Comparison of ENCODE assay signal across 17 cellular contexts in genomic region chr3:182139627-182140357, GRCh38.
DNase-seq lines count a peak whose midpoint lies in the region; TF ChIP-seq lines count a peak whose summit lies in the region.
"Had no signal": no experiment of that assay in that cellular context is flagged by ENCODE, and none has a peak within 500 bp of the region (broad histone marks: within the 10 kb centered on the region; RNA-seq: fewer than 3 reads in every experiment).

No MANE protein-coding gene starts in this region.

- no peak overlapping the region for H3K27ac Mint-ChIP-seq in endodermal cell
- H3K27ac Mint-ChIP-seq: stimulated activated effector memory CD8-positive, alpha-beta T cell treated with anti-CD3 and anti-CD28 coated beads, Interleukin-12 subunit alpha, Interleukin-12 subunit beta, amount 100 ng/mL, for 72 hours had no signal

- TF ChIP-seq CTCF in endodermal cell (conservative IDR thresholded peaks at IDR 0.05) = peak; percentile 74

- H3K9me3 ChIP-seq in endodermal cell (ENCODE audit: control insufficient read depth, low read length) = no peaks in the 10 kb centered on the region
- H3K9me3 ChIP-seq in neuron (ENCODE audit: low read length) = no peaks in the 10 kb centered on the region
- H3K9me3 ChIP-seq: BE2C, left lung, tibial nerve had no signal

- H3K4me3 ChIP-seq in H7 (ENCODE audit: insufficient read depth, low read depth, low read length) = no peak overlapping the region
- H3K4me3 ChIP-seq in endodermal cell (ENCODE audit: low read length) = no peak overlapping the region
- no peak overlapping the region for H3K4me3 ChIP-seq in neuron (ENCODE audit: low read length)
- H3K4me3 ChIP-seq: cardiac muscle cell, left lung, tibial nerve had no signal

- H3K36me3 Mint-ChIP-seq in endodermal cell (ENCODE audit: low read depth) = no peaks in the 10 kb centered on the region
- H3K36me3 Mint-ChIP-seq: stimulated activated effector memory CD8-positive, alpha-beta T cell treated with anti-CD3 and anti-CD28 coated beads, Interleukin-12 subunit alpha, Interleukin-12 subunit beta, amount 100 ng/mL, for 72 hours had no signal

- peaks cover 13% of the 10 kb centered on the region for H3K4me1 Mint-ChIP-seq in endodermal cell
- H3K4me1 Mint-ChIP-seq: stimulated activated effector memory CD8-positive, alpha-beta T cell treated with anti-CD3 and anti-CD28 coated beads, Interleukin-12 subunit alpha, Interleukin-12 subunit beta, amount 100 ng/mL, for 72 hours had no signal

- H3K36me3 ChIP-seq in H7 (replicated peaks; ENCODE audit: control insufficient read depth, insufficient read depth, low read length) (no peaks in the 10 kb centered on the region), endodermal cell (ENCODE audit: control insufficient read depth, insufficient read depth, low read length) (no peaks in the 10 kb centered on the region), neuron (ENCODE audit: insufficient read depth, low read length) (no peaks in the 10 kb centered on the region)
- H3K36me3 ChIP-seq: BE2C, cardiac muscle cell, left lung, tibial nerve had no signal

- peaks cover 5% of the 10 kb centered on the region for H3K27me3 ChIP-seq in H7 (ENCODE audit: control insufficient read depth, insufficient read depth, low read length)
- peaks cover 8% of the 10 kb centered on the region for H3K27me3 ChIP-seq in endodermal cell (ENCODE audit: control insufficient read depth, insufficient read depth, low read length, poor library complexity, severe bottlenecking)
- H3K27me3 ChIP-seq in neuron (ENCODE audit: insufficient read depth, low read length) = no peaks in the 10 kb centered on the region
- H3K27me3 ChIP-seq: cardiac muscle cell, left lung, tibial nerve had no signal

- DNase-seq in H7 = peak; percentile 22
- peak; percentile 73 to 85 for DNase-seq in NCI-H2081 (lab: John Stamatoyannopoulos, UW)
- peak; percentile 82 for DNase-seq in endodermal cell
- DNase-seq in COLO829 (ENCODE audit: low spot score) = no peak
- DNase-seq in glomerular visceral epithelial cell (ENCODE audit: extremely low spot score) = no peak
- no peak for DNase-seq in stimulated activated CD4-positive, alpha-beta T cell treated with anti-CD3 and anti-CD28 coated beads, Interleukin-2, amount 100 ng/mL, for 48 hours
- DNase-seq: activated CD8-positive, alpha-beta memory T cell treated with anti-CD3 and anti-CD28 coated beads for 24 hours; BE2C; left lung; NCI-H1092; NCI-H526 treated with DMSO at 0.1 percent for 48 hours; RPMI8226; small intestine had no signal

- no peaks in the 10 kb centered on the region for H3K4me1 ChIP-seq in endodermal cell (ENCODE audit: control insufficient read depth, insufficient read depth, low read length)
- H3K4me1 ChIP-seq in neuron (ENCODE audit: insufficient read depth, low read length) = peaks cover 20% of the 10 kb centered on the region
- H3K4me1 ChIP-seq: BE2C, left lung, tibial nerve had no signal

- peaks cover 56% of the 10 kb centered on the region for H3K27me3 Mint-ChIP-seq in endodermal cell (ENCODE audit: insufficient read depth)

- H2AFZ ChIP-seq in neuron (ENCODE audit: low read depth, low read length) = peak overlapping the region; percentile 41

- H3K27ac ChIP-seq in endodermal cell (ENCODE audit: low read depth, low read length) = peak overlapping the region; percentile 55
- H3K27ac ChIP-seq: cardiac muscle cell, left lung, tibial nerve had no signal

- H3K9me3 Mint-ChIP-seq in endodermal cell = no peaks in the 10 kb centered on the region
- H3K9me3 Mint-ChIP-seq: stimulated activated effector memory CD8-positive, alpha-beta T cell treated with anti-CD3 and anti-CD28 coated beads, Interleukin-12 subunit alpha, Interleukin-12 subunit beta, amount 100 ng/mL, for 72 hours had no signal

- no peak overlapping the region for H3K9ac ChIP-seq in endodermal cell (ENCODE audit: extremely low read depth, low read length, poor library complexity, severe bottlenecking)

- 65 to 83% methylated on average over 1 to 6 of the region's 7 CpGs for WGBS in endodermal cell (ENCODE audit: insufficient coverage in 1 of 2, insufficient read length in 1 of 2), 2 experiments

- H3K4me3 Mint-ChIP-seq in endodermal cell = no peak overlapping the region
- H3K4me3 Mint-ChIP-seq: stimulated activated effector memory CD8-positive, alpha-beta T cell treated with anti-CD3 and anti-CD28 coated beads, Interleukin-12 subunit alpha, Interleukin-12 subunit beta, amount 100 ng/mL, for 72 hours had no signal

Comparison
In these comparisons a context has a peak if more than half of its experiments do, and no peak if none do; other contexts are left out.
1. DNase-seq: peak in H7 (single experiment), NCI-H2081 (2 of 2) and endodermal cell (single experiment); none in COLO829 (single experiment), glomerular visceral epithelial cell (single experiment) and stimulated activated CD4-positive, alpha-beta T cell treated with anti-CD3 and anti-CD28 coated beads, Interleukin-2, amount 100 ng/mL, for 48 hours (0 of 2).